ENCODE assay signal across 2 cellular contexts in the genomic region with DNA sequence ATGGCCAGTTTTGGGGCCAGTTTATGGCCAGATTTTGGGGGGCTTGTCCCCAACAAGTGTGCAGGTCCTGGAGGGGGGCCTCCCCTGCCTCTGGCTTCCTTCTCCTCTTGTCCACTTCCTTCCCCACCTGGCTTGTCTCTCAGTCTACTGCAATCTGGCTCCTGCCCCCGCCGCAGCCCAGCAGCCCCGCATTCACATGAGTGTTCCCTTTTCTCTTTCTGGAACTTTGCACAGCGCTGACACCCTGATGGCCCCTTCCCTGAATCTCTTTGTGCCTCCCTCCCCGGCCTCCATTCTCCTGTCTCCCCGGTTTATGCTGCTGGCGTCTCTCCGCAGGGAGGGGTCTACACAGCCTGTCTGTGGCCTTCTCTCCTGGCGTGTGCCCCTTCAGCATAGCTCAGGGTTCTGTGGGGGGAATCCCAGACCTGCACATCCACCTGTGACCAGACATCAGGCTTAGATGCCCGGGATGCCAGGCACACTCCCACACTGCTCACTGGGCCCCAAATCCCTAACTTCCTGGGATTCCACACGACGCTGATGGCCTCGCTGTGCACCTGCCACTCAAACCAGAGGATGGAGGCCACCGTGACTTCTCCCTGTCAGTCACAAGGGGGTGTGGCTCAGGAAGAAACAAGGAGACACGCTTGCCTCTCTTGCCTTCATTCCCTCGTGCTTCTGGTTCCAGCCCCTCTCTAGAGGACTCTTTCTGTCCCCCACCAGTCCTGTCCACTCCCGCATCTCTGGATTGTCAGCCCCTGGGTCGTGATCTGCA.
TF ChIP-seq lines count a peak whose summit lies in the region.

No MANE protein-coding gene starts in this region.

TF ChIP-seq in K562, 482 proteins besides CTCF, POLR2A, EP300 and RAD21:
- TF ChIP-seq POLR2G (IDR thresholded peaks at IDR 0.05; ENCODE audit: low read depth, low read length) = peak; percentile 36; the same call in 1 of the 2 replicates
- no peak for TF ChIP-seq NFIX (CRISPR knock-in tag; IDR thresholded peaks at IDR 0.05; ENCODE audit: low read depth)
- TF ChIP-seq, protein P1, sequence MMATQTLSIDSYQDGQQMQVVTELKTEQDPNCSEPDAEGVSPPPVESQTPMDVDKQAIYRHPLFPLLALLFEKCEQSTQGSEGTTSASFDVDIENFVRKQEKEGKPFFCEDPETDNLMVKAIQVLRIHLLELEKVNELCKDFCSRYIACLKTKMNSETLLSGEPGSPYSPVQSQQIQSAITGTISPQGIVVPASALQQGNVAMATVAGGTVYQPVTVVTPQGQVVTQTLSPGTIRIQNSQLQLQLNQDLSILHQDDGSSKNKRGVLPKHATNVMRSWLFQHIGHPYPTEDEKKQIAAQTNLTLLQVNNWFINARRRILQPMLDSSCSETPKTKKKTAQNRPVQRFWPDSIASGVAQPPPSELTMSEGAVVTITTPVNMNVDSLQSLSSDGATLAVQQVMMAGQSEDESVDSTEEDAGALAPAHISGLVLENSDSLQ (IDR thresholded peaks at IDR 0.05) = peak; percentile 66; the same call in 1 of the 2 replicates
- TF ChIP-seq, protein P2, sequence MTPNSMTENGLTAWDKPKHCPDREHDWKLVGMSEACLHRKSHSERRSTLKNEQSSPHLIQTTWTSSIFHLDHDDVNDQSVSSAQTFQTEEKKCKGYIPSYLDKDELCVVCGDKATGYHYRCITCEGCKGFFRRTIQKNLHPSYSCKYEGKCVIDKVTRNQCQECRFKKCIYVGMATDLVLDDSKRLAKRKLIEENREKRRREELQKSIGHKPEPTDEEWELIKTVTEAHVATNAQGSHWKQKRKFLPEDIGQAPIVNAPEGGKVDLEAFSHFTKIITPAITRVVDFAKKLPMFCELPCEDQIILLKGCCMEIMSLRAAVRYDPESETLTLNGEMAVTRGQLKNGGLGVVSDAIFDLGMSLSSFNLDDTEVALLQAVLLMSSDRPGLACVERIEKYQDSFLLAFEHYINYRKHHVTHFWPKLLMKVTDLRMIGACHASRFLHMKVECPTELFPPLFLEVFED (CRISPR knock-in tag; conservative IDR thresholded peaks at IDR 0.05) = no peak

TF ChIP-seq in SK-N-SH, 30 proteins besides CTCF, POLR2A, EP300 and RAD21:
- TF ChIP-seq MXI1 (IDR thresholded peaks at IDR 0.05; ENCODE audit: low read depth, low read length) (no peak), TCF12 (IDR thresholded peaks at IDR 0.05) (no peak), NFIC (IDR thresholded peaks at IDR 0.05; ENCODE audit: borderline replicate concordance) (no peak), MEF2A (IDR thresholded peaks at IDR 0.05; ENCODE audit: borderline replicate concordance, low read depth) (no peak), FOXM1 (IDR thresholded peaks at IDR 0.05; ENCODE audit: low read depth) (no peak), POLR2AphosphoS5 (IDR thresholded peaks at IDR 0.05; ENCODE audit: low read depth, low read length) (no peak), CHD2 (IDR thresholded peaks at IDR 0.05; ENCODE audit: low read length, partially characterized antibody) (no peak), FOXJ3 (CRISPR knock-in tag; IDR thresholded peaks at IDR 0.05) (no peak), NRF1 (IDR thresholded peaks at IDR 0.05; ENCODE audit: low read depth, low read length) (no peak), FOSL2 (IDR thresholded peaks at IDR 0.05; ENCODE audit: borderline replicate concordance, low read depth) (no peak), JUND (IDR thresholded peaks at IDR 0.05) (no peak), RFX5 (IDR thresholded peaks at IDR 0.05; ENCODE audit: low read length) (no peak), ELF1 (IDR thresholded peaks at IDR 0.05) (no peak), SMC3 (IDR thresholded peaks at IDR 0.05; ENCODE audit: low read depth, low read length) (no peak), EZH2phosphoT487 (IDR thresholded peaks at IDR 0.05; ENCODE audit: borderline replicate concordance, low read depth) (no peak), SIN3A (IDR thresholded peaks at IDR 0.05; ENCODE audit: borderline replicate concordance, low read depth, low read length) (no peak)
- TF ChIP-seq, protein P3, sequence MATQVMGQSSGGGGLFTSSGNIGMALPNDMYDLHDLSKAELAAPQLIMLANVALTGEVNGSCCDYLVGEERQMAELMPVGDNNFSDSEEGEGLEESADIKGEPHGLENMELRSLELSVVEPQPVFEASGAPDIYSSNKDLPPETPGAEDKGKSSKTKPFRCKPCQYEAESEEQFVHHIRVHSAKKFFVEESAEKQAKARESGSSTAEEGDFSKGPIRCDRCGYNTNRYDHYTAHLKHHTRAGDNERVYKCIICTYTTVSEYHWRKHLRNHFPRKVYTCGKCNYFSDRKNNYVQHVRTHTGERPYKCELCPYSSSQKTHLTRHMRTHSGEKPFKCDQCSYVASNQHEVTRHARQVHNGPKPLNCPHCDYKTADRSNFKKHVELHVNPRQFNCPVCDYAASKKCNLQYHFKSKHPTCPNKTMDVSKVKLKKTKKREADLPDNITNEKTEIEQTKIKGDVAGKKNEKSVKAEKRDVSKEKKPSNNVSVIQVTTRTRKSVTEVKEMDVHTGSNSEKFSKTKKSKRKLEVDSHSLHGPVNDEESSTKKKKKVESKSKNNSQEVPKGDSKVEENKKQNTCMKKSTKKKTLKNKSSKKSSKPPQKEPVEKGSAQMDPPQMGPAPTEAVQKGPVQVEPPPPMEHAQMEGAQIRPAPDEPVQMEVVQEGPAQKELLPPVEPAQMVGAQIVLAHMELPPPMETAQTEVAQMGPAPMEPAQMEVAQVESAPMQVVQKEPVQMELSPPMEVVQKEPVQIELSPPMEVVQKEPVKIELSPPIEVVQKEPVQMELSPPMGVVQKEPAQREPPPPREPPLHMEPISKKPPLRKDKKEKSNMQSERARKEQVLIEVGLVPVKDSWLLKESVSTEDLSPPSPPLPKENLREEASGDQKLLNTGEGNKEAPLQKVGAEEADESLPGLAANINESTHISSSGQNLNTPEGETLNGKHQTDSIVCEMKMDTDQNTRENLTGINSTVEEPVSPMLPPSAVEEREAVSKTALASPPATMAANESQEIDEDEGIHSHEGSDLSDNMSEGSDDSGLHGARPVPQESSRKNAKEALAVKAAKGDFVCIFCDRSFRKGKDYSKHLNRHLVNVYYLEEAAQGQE (IDR thresholded peaks at IDR 0.05; ENCODE audit: low read depth, low read length) = no peak
- TF ChIP-seq, protein P4, sequence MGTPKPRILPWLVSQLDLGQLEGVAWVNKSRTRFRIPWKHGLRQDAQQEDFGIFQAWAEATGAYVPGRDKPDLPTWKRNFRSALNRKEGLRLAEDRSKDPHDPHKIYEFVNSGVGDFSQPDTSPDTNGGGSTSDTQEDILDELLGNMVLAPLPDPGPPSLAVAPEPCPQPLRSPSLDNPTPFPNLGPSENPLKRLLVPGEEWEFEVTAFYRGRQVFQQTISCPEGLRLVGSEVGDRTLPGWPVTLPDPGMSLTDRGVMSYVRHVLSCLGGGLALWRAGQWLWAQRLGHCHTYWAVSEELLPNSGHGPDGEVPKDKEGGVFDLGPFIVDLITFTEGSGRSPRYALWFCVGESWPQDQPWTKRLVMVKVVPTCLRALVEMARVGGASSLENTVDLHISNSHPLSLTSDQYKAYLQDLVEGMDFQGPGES (IDR thresholded peaks at IDR 0.05; ENCODE audit: low read depth, low read length) = no peak
- TF ChIP-seq, protein P5, sequence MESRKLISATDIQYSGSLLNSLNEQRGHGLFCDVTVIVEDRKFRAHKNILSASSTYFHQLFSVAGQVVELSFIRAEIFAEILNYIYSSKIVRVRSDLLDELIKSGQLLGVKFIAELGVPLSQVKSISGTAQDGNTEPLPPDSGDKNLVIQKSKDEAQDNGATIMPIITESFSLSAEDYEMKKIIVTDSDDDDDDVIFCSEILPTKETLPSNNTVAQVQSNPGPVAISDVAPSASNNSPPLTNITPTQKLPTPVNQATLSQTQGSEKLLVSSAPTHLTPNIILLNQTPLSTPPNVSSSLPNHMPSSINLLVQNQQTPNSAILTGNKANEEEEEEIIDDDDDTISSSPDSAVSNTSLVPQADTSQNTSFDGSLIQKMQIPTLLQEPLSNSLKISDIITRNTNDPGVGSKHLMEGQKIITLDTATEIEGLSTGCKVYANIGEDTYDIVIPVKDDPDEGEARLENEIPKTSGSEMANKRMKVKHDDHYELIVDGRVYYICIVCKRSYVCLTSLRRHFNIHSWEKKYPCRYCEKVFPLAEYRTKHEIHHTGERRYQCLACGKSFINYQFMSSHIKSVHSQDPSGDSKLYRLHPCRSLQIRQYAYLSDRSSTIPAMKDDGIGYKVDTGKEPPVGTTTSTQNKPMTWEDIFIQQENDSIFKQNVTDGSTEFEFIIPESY (IDR thresholded peaks at IDR 0.05; ENCODE audit: borderline replicate concordance, low read depth) = no peak
- TF ChIP-seq, protein P6, sequence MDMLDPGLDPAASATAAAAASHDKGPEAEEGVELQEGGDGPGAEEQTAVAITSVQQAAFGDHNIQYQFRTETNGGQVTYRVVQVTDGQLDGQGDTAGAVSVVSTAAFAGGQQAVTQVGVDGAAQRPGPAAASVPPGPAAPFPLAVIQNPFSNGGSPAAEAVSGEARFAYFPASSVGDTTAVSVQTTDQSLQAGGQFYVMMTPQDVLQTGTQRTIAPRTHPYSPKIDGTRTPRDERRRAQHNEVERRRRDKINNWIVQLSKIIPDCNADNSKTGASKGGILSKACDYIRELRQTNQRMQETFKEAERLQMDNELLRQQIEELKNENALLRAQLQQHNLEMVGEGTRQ (IDR thresholded peaks at IDR 0.05; ENCODE audit: borderline replicate concordance, low read depth, low read length) = no peak
TF ChIP-seq in SK-N-SH: peak in this region for 0.
